In the genomic region with DNA sequence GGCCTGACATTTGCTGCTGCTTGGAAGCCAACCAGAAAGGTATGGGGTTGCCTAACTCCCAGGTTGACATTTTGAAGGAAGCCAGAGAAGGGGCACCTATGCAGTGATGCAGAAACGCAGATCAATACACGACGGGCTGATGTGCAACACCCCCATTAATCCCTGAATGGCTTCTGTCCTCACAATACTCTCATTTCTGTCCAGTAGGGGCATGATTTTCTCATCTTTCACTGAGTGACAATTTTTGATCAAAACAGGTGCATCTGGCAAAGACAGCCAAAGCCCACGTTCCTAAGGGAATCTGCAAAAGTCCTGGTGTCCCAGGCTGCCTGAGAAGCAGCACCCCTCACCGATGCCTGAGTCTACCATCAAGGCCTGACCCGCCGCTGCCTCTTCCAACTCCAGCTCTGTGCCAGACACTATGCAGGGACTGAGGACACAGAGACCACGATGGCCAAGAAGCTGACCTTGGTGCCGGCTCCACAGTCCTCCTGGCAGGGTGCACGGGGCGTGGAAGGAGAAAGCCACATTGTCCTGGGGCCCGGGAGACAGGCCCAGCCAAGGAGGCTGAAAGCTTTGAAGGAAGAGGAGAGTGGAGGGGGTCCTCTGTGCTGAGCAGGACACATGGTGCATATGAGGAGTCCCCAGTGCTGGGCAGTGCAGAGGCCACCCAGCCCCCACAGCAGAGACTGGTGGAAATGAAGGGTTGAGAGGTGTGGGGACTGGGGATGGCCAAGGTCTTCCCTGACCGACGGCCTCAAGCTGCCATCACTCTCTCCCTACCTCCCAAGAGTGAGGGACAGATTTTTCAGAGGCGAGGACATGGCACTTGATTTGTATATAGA, we compare ENCODE assay signal across 15 cellular contexts.
A peak's percentile ranks its signal among the peaks of the same experiment; 100 is the strongest.
DNase-seq lines count a peak whose midpoint lies in the region; ATAC-seq, FAIRE-seq and TF ChIP-seq lines count a peak whose summit lies in the region.
"Had no signal": no experiment of that assay in that cellular context is flagged by ENCODE, and none has a peak within 500 bp of the region (broad histone marks: within the 10 kb centered on the region; RNA-seq: fewer than 3 reads in every experiment).

No MANE protein-coding gene starts in this region.

- H3K9me3 Mint-ChIP-seq in neural progenitor cell, result peaks cover 3% of the 10 kb centered on the region

- H3F3A ChIP-seq in Loucy (ENCODE audit: low read depth) (peaks cover 4% of the 10 kb centered on the region; the same call in 1 of the 2 replicates), neural progenitor cell (ENCODE audit: low read depth) (no peaks in the 10 kb centered on the region)

- H4K20me1 ChIP-seq in DND-41 (ENCODE audit: insufficient read depth, low read length) (no peaks in the 10 kb centered on the region), Loucy (ENCODE audit: insufficient read depth, low read length, poor library complexity, severe bottlenecking) (no peaks in the 10 kb centered on the region), K562 (replicated peaks; ENCODE audit: control insufficient read depth, insufficient read depth, low read length) (peaks cover 15% of the 10 kb centered on the region), neural progenitor cell (ENCODE audit: low read depth) (no peaks in the 10 kb centered on the region)

- no peaks in the 10 kb centered on the region for H3K27me3 ChIP-seq in DND-41 (ENCODE audit: insufficient read depth, low read length, poor library complexity)
- H3K27me3 ChIP-seq in Loucy (ENCODE audit: insufficient read depth, low read length, poor library complexity, severe bottlenecking), result no peaks in the 10 kb centered on the region
- peaks cover 29 to 82% of the 10 kb centered on the region in 2 experiments for H3K27me3 ChIP-seq in K562 (ENCODE audit: control insufficient read depth in 2 of 2, insufficient read depth in 2 of 2, low read length in 2 of 2)
- H3K27me3 ChIP-seq in neural progenitor cell, result no peaks in the 10 kb centered on the region
- H3K27me3 ChIP-seq: colonic mucosa had no signal

- peak; percentile 56 for TF ChIP-seq CTCF in DND-41 (IDR thresholded peaks at IDR 0.05; ENCODE audit: borderline replicate concordance, extremely low read depth, low read length, poor library complexity, severe bottlenecking)
- peak; percentile 63 for TF ChIP-seq CTCF in Loucy (conservative IDR thresholded peaks at IDR 0.05; ENCODE audit: low read length)
- peak; percentile 34 to 55 (median 40); a peak in 3 of 6 replicates for TF ChIP-seq CTCF in K562 (IDR thresholded peaks at IDR 0.05 in 2 of 3, conservative IDR thresholded peaks at IDR 0.05 in 1 of 3; ENCODE audit: insufficient read depth in 2 of 3, low read depth in 1 of 3, low read length in 3 of 3)
- TF ChIP-seq CTCF in neural progenitor cell (IDR thresholded peaks at IDR 0.05), result peak; percentile 33

- TF ChIP-seq RAD21 in K562 (CRISPR knock-in tag; conservative IDR thresholded peaks at IDR 0.05 in 1 of 2, IDR thresholded peaks at IDR 0.05 in 1 of 2), result 0 out of 4 replicates have a peak, but pooled peaks of 1 of the 2 experiments have one; percentile 10

- 4% methylated on average over 15 of the region's 15 CpGs for WGBS in K562 (ENCODE audit: insufficient coverage, low coverage, missing lambda C conversion rate)

- CTCF ChIA-PET in K562 (lab: Yijun Ruan, JAX; ENCODE audit: low intra/inter-chr PET ratio), result no interaction called here

- no TSS peak for BruUV-seq in K562 (replicated peaks; lab: Mats Ljungman, UMichigan)

- intact Hi-C loops in K562 (cut with micrococcal nuclease), result no loop called here

- H3K27ac Mint-ChIP-seq in neural progenitor cell, result peak overlapping the region; percentile 72
- H3K27ac Mint-ChIP-seq: stimulated activated naive B cell treated with anti-CD40 and anti-IgM and Interleukin-4, amounts not matched to agents 10 μg/mL and 1 μg/mL and 100 μg/mL, for 72 hours had no signal

- FAIRE-seq in K562 (lab: Jason Lieb, UNC), result peak; percentile 56

- H3K27ac ChIP-seq in DND-41 (ENCODE audit: low read length) (peak overlapping the region; percentile 25; the same call in 1 of the 2 replicates), K562 (ENCODE audit: extremely low read depth, low read depth, low read length) (no peak overlapping the region), neural progenitor cell (no peak overlapping the region)
- H3K27ac ChIP-seq: colonic mucosa had no signal

- H3K9me3 ChIP-seq in DND-41 (ENCODE audit: insufficient read depth, low read length, severe bottlenecking) (no peaks in the 10 kb centered on the region), Loucy (ENCODE audit: insufficient read depth, low read depth, low read length) (no peaks in the 10 kb centered on the region), K562 (replicated peaks; ENCODE audit: control insufficient read depth, insufficient read depth, low read depth, low read length) (no peaks in the 10 kb centered on the region), neural progenitor cell (ENCODE audit: low read depth) (no peaks in the 10 kb centered on the region)
- H3K9me3 ChIP-seq: colonic mucosa had no signal

- no peaks in the 10 kb centered on the region for H3K36me3 Mint-ChIP-seq in neural progenitor cell
- H3K36me3 Mint-ChIP-seq: stimulated activated naive B cell treated with anti-CD40 and anti-IgM and Interleukin-4, amounts not matched to agents 10 μg/mL and 1 μg/mL and 100 μg/mL, for 72 hours had no signal

- no peak for TF ChIP-seq POLR2A in K562 (conservative IDR thresholded peaks at IDR 0.05)

- H3K9ac ChIP-seq in DND-41 (ENCODE audit: low read depth, low read length) (no peak overlapping the region), Loucy (ENCODE audit: low read depth, low read length, poor library complexity, severe bottlenecking) (no peak overlapping the region), K562 (ENCODE audit: insufficient read depth in 1 of 2, low read depth in 2 of 2, low read length in 2 of 2) (0 out of 4 replicates have a peak overlapping the region, but pooled peaks of 1 of the 2 experiments have one; percentile 26), neural progenitor cell (no peak overlapping the region)

- POLR2A ChIA-PET in K562 (lab: Yijun Ruan, JAX), result interaction anchor here (2.7 kb wide), 1 partner anchor 11 kb away, joined by 10 read pairs; no protein-coding TSS in a partner anchor

- peaks cover 10% of the 10 kb centered on the region for H3K27me3 Mint-ChIP-seq in neural progenitor cell (ENCODE audit: insufficient read depth, low read depth)

- DNase-seq in DND-41, result no peak
- no peak for DNase-seq in K562 (ENCODE audit: extremely low read depth in 1 of 4, low spot score in 3 of 4)
- DNase-seq in neural progenitor cell (ENCODE audit: low spot score), result no peak
- no peak for DNase-seq in foreskin melanocyte
- DNase-seq in SIG-M5 (lab: John Stamatoyannopoulos, UW), result no peak
- DNase-seq: colonic mucosa; KBM-7; left cardiac atrium; NCI-H526 treated with DMSO at 0.1 percent for 48 hours; stimulated activated naive B cell treated with anti-CD40 and anti-IgM and Interleukin-4, amounts not matched to agents 10 μg/mL and 1 μg/mL and 100 μg/mL, for 72 hours; T1000 had no signal

- TF ChIP-seq EP300 in K562 (IDR thresholded peaks at IDR 0.05; ENCODE audit: low read length), result no peak

- ATAC-seq in DND-41 (ENCODE audit: insufficient read depth, low read depth), result no peak
- ATAC-seq in K562, result peak; percentile 56
- no peak for ATAC-seq in GM19023 (IDR thresholded peaks at IDR 0.05; ENCODE audit: unreplicated experiment)
- no peak for ATAC-seq in HG03521 (IDR thresholded peaks at IDR 0.05; ENCODE audit: unreplicated experiment)
- ATAC-seq: left cardiac atrium; stimulated activated naive B cell treated with anti-CD40 and anti-IgM and Interleukin-4, amounts not matched to agents 10 μg/mL and 1 μg/mL and 100 μg/mL, for 72 hours had no signal

- H3K4me3 ChIP-seq in DND-41 (ENCODE audit: low read depth in 1 of 2, low read length in 2 of 2), result no peak overlapping the region
- no peak overlapping the region for H3K4me3 ChIP-seq in Loucy (ENCODE audit: low read length, poor library complexity, severe bottlenecking)
- no peak overlapping the region for H3K4me3 ChIP-seq in K562
- no peak overlapping the region for H3K4me3 ChIP-seq in neural progenitor cell
- H3K4me3 ChIP-seq: colonic mucosa had no signal

- H3K4me3 Mint-ChIP-seq in neural progenitor cell, result no peak overlapping the region
- H3K4me3 Mint-ChIP-seq: nephron; stimulated activated naive B cell treated with anti-CD40 and anti-IgM and Interleukin-4, amounts not matched to agents 10 μg/mL and 1 μg/mL and 100 μg/mL, for 72 hours had no signal

- H3K79me2 ChIP-seq in DND-41 (ENCODE audit: insufficient read depth, low read length) (no peaks in the 10 kb centered on the region), Loucy (ENCODE audit: insufficient read depth, low read length) (no peaks in the 10 kb centered on the region), K562 (ENCODE audit: control insufficient read depth, insufficient read depth, low read length) (no peaks in the 10 kb centered on the region), neural progenitor cell (ENCODE audit: low read depth) (no peaks in the 10 kb centered on the region)

- no peaks in the 10 kb centered on the region for H3K9me1 ChIP-seq in K562 (ENCODE audit: control insufficient read depth, insufficient read depth, low read length)

- H3K36me3 ChIP-seq in DND-41 (ENCODE audit: insufficient read depth, low read length), result no peaks in the 10 kb centered on the region
- no peaks in the 10 kb centered on the region for H3K36me3 ChIP-seq in Loucy (ENCODE audit: insufficient read depth, low read length)
- H3K36me3 ChIP-seq in K562 (ENCODE audit: control insufficient read depth, insufficient read depth, low read length), result no peaks in the 10 kb centered on the region
- no peaks in the 10 kb centered on the region for H3K36me3 ChIP-seq in neural progenitor cell
- H3K36me3 ChIP-seq: colonic mucosa had no signal

- H3K4me1 ChIP-seq in DND-41 (ENCODE audit: insufficient read depth, low read length), result peaks cover 26% of the 10 kb centered on the region
- H3K4me1 ChIP-seq in Loucy (ENCODE audit: insufficient read depth, low read length, poor library complexity, severe bottlenecking), result peaks cover 28% of the 10 kb centered on the region
- peaks cover 10 to 15% of the 10 kb centered on the region in 2 experiments; a peak in 4 of 5 replicates for H3K4me1 ChIP-seq in K562 (replicated peaks in 1 of 2; ENCODE audit: control insufficient read depth in 2 of 2, insufficient read depth in 2 of 2, low read length in 2 of 2)
- peaks cover 7% of the 10 kb centered on the region for H3K4me1 ChIP-seq in neural progenitor cell
- H3K4me1 ChIP-seq: colonic mucosa had no signal

- H3K4me2 ChIP-seq in DND-41 (ENCODE audit: insufficient read depth, low read length) (no peak overlapping the region), Loucy (ENCODE audit: low read depth, low read length, poor library complexity, severe bottlenecking) (no peak overlapping the region), K562 (ENCODE audit: insufficient read depth, low read length) (no peak overlapping the region), neural progenitor cell (no peak overlapping the region)

- H3K4me1 Mint-ChIP-seq in neural progenitor cell, result peaks cover 53% of the 10 kb centered on the region

- in situ Hi-C loops in K562 (cut with MboI), result no loop called here

- H2AFZ ChIP-seq in DND-41 (ENCODE audit: low read depth, low read length) (no peak overlapping the region), Loucy (ENCODE audit: low read length) (peak overlapping the region; percentile 52; the same call in 1 of the 2 replicates), K562 (ENCODE audit: low read depth, low read length) (no peak overlapping the region), neural progenitor cell (replicated peaks) (no peak overlapping the region)

- H3K9me2 ChIP-seq in Loucy (replicated peaks; ENCODE audit: low read depth, low read length), result no peaks in the 10 kb centered on the region
